Comparison of ENCODE assay signal across 12 cellular contexts in genomic region chr17:1241904-1242303, GRCh38. TPM values are rescaled to one million over a fixed set of nuclear protein-coding genes. Genes with fewer than 3 reads are reported as not detected.
DNase-seq lines count a peak whose midpoint lies in the region; ATAC-seq and TF ChIP-seq lines count a peak whose summit lies in the region.
"Had no signal": no experiment of that assay in that cellular context is flagged by ENCODE, and none has a peak within 500 bp of the region (broad histone marks: within the 10 kb centered on the region; RNA-seq: fewer than 3 reads in every experiment).

No MANE protein-coding gene starts in this region.

- H3K79me1 ChIP-seq in IMR-90 (ENCODE audit: low read depth in 1 of 2, low read length in 2 of 2): no peaks in the 10 kb centered on the region

- POLR2A ChIA-PET in IMR-90 (lab: Charles Lee; ENCODE audit: unreplicated experiment): no interaction called here

- no peak overlapping the region for H3K18ac ChIP-seq in IMR-90 (ENCODE audit: low read depth, low read length)

- TF ChIP-seq RAD21 in IMR-90 (IDR thresholded peaks at IDR 0.05; ENCODE audit: low read length): no peak

- CTCF ChIA-PET in IMR-90 (lab: Yijun Ruan, JAX): no interaction called here

- H3K14ac ChIP-seq in IMR-90 (replicated peaks; ENCODE audit: low read depth, low read length): no peak overlapping the region

- H2AK9ac ChIP-seq in IMR-90 (replicated peaks; ENCODE audit: low read depth, low read length, poor library complexity): no peak overlapping the region

- intact Hi-C loops in IMR-90 (cut with micrococcal nuclease) (no loop called here), prostate gland (cut with DNase I) (no loop called here)

- H3K9ac ChIP-seq in IMR-90 (ENCODE audit: low read depth, low read length): no peak overlapping the region

- no peaks in the 10 kb centered on the region for H4K20me1 ChIP-seq in IMR-90 (ENCODE audit: insufficient read depth, low read length)

- H3K27ac ChIP-seq in IMR-90 (ENCODE audit: insufficient read depth, low read length): no peak overlapping the region
- H3K27ac ChIP-seq in brain microvascular endothelial cell: no peak overlapping the region
- no peak overlapping the region for H3K27ac ChIP-seq in prostate gland
- H3K27ac ChIP-seq: WERI-Rb-1 had no signal

- H3K4me2 ChIP-seq in IMR-90 (ENCODE audit: low read depth, low read length): no peak overlapping the region

- H3K36me3 ChIP-seq in IMR-90 (ENCODE audit: control insufficient read depth, insufficient read depth, low read length) (no peaks in the 10 kb centered on the region), brain microvascular endothelial cell (replicated peaks) (no peaks in the 10 kb centered on the region), prostate gland (no peaks in the 10 kb centered on the region)
- H3K36me3 ChIP-seq: WERI-Rb-1 had no signal

- H4K91ac ChIP-seq in IMR-90 (ENCODE audit: insufficient read depth, low read depth, low read length): no peak overlapping the region

- H3K23ac ChIP-seq in IMR-90 (ENCODE audit: low read depth, low read length): no peak overlapping the region

- no peak overlapping the region for H4K8ac ChIP-seq in IMR-90 (ENCODE audit: low read depth in 2 of 2, low read length in 2 of 2)

- no peak overlapping the region for H3K4ac ChIP-seq in IMR-90 (ENCODE audit: low read depth, low read length)

- H3K4me1 ChIP-seq in IMR-90 (ENCODE audit: control insufficient read depth, insufficient read depth, low read length) (0 out of 2 replicates have a peak, but pooled peaks cover 2% of the 10 kb centered on the region), prostate gland (replicated peaks) (no peaks in the 10 kb centered on the region)

- H3K27me3 ChIP-seq in IMR-90 (ENCODE audit: control insufficient read depth, insufficient read depth, low read length) (peaks cover 4% of the 10 kb centered on the region), brain microvascular endothelial cell (replicated peaks) (no peaks in the 10 kb centered on the region), prostate gland (replicated peaks; ENCODE audit: insufficient read depth) (no peaks in the 10 kb centered on the region)

- ATAC-seq in IMR-90 (ENCODE audit: low read depth) (no peak), GM18519 (IDR thresholded peaks at IDR 0.05; ENCODE audit: low FRiP score, unreplicated experiment) (no peak), GM18907 (IDR thresholded peaks at IDR 0.05; ENCODE audit: unreplicated experiment) (no peak)
- ATAC-seq: esophagus mucosa had no signal

- no peak overlapping the region for H2BK5ac ChIP-seq in IMR-90 (ENCODE audit: low read depth, low read length, poor library complexity, severe bottlenecking)

- no TSS peak for BruUV-seq in IMR-90 (replicated peaks; lab: Mats Ljungman, UMichigan)

- no peak overlapping the region for H4K5ac ChIP-seq in IMR-90 (ENCODE audit: low read depth, low read length)

- H2BK15ac ChIP-seq in IMR-90 (ENCODE audit: low read depth, low read length): no peak overlapping the region

- dilution Hi-C loops in IMR-90 (cut with HindIII; ENCODE audit: low sequenced_read_pairs, unreplicated experiment): no loop called here

- no peak overlapping the region for H2BK120ac ChIP-seq in IMR-90 (ENCODE audit: low read depth, low read length)

- in situ Hi-C loops in IMR-90 (cut with MboI; ENCODE audit: low sequenced_read_pairs): no loop called here
- in situ Hi-C loops in brain microvascular endothelial cell (cut with HindIII; ENCODE audit: low pct_ligation_motif_present, low sequenced_read_pairs): no loop called here

- WGBS in IMR-90 (ENCODE audit: extremely low coverage in 2 of 2, insufficient read length in 1 of 2), 2 experiments: 52% methylated on average over 7 of the region's 10 CpGs; no CpG with 5 or more reads in 1 of the 2 experiments
- 14% methylated on average over 10 of the region's 10 CpGs for WGBS in prostate gland

- TF ChIP-seq CTCF in IMR-90 (conservative IDR thresholded peaks at IDR 0.05; ENCODE audit: low read depth, low read length) (no peak), brain microvascular endothelial cell (IDR thresholded peaks at IDR 0.05; ENCODE audit: low read depth, low read length, missing control alignments) (no peak), prostate gland (IDR thresholded peaks at IDR 0.05) (no peak)

- DNase-seq in IMR-90: peak; percentile 50
- peak; percentile 67 for DNase-seq in NCI-H2107 (lab: John Stamatoyannopoulos, UW)
- peak; percentile 47 for DNase-seq in brain microvascular endothelial cell
- DNase-seq in prostate gland (ENCODE audit: low spot score): peak; percentile 17
- no peak for DNase-seq in HCEC 1CT
- DNase-seq in activated CD4-positive, alpha-beta T cell treated with anti-CD3 and anti-CD28 coated beads, Interleukin-2, amount 50 U/mL, for 1 hour: no peak
- DNase-seq: activated T-cell treated with anti-CD3 and anti-CD28 coated beads, Interleukin-2, amount 50 U/mL, for 48 hours; WERI-Rb-1 had no signal

- H2BK20ac ChIP-seq in IMR-90 (ENCODE audit: low read depth, low read length): no peak overlapping the region

- H3K9me3 ChIP-seq in IMR-90 (ENCODE audit: control insufficient read depth, insufficient read depth, low read length) (no peaks in the 10 kb centered on the region), prostate gland (no peaks in the 10 kb centered on the region)

- TF ChIP-seq POLR2A in IMR-90 (IDR thresholded peaks at IDR 0.05; ENCODE audit: low read depth, low read length) (no peak), prostate gland (IDR thresholded peaks at IDR 0.05) (no peak)

- no peak overlapping the region for H2AFZ ChIP-seq in IMR-90 (replicated peaks; ENCODE audit: low read length, poor library complexity)

- no peak overlapping the region for H3K56ac ChIP-seq in IMR-90 (ENCODE audit: extremely low read depth, insufficient read depth, low read length)

- H3K4me3 ChIP-seq in IMR-90 (ENCODE audit: insufficient read depth, low read depth, low read length) (no peak overlapping the region), brain microvascular endothelial cell (ENCODE audit: low read depth, low read length) (no peak overlapping the region), prostate gland (no peak overlapping the region)

- no peak overlapping the region for H2AK5ac ChIP-seq in IMR-90 (ENCODE audit: low read depth, low read length)

- H3K9me1 ChIP-seq in IMR-90 (ENCODE audit: insufficient read depth, low read length): no peaks in the 10 kb centered on the region

TF ChIP-seq in IMR-90, 13 proteins besides CTCF, POLR2A, EP300 and RAD21:
- TF ChIP-seq RFX5 (IDR thresholded peaks at IDR 0.05; ENCODE audit: low read depth, low read length): no peak
- TF ChIP-seq BHLHE40 (IDR thresholded peaks at IDR 0.05; ENCODE audit: low read depth, low read length): no peak
- TF ChIP-seq FOS (IDR thresholded peaks at IDR 0.05; ENCODE audit: low read depth, low read length): no peak
- no peak for TF ChIP-seq MAZ (IDR thresholded peaks at IDR 0.05; ENCODE audit: borderline replicate concordance, low read depth, low read length)
- no peak for TF ChIP-seq SMC3 (IDR thresholded peaks at IDR 0.05; ENCODE audit: low read depth, low read length)
- no peak for TF ChIP-seq NFE2L2 (IDR thresholded peaks at IDR 0.05; ENCODE audit: low read depth, low read length)

RNA-seq across cellular contexts. Expression of gene BHLHA9, which starts 28.3 kb away (rescaled TPM):
- total RNA-seq in IMR-90 (2012; rRNA removed) (not detected in 2 replicates), prostate gland (not detected)
- polyA plus RNA-seq in IMR-90 (2012; rRNA removed): not detected in 2 replicates
- not detected in 2 replicates for polyA plus RNA-seq in IMR-90 (2012; cell fraction: cytosol; rRNA removed)
- polyA plus RNA-seq in IMR-90 (2012; cell fraction: nucleus; rRNA removed; ENCODE audit: low replicate concordance): not detected in 2 replicates
- total RNA-seq: esophagus mucosa, kidney epithelial cell had no signal

RNA-seq across cellular contexts. Expression of gene TRARG1, which starts 37.6 kb away (rescaled TPM):
- total RNA-seq in IMR-90 (2012; rRNA removed) (not detected in 2 replicates), prostate gland (under 1 TPM in 1 of 2 donors, not detected in 1; 0.40 TPM)
- polyA plus RNA-seq in IMR-90 (2012; rRNA removed): not detected in 2 replicates
- not detected in 2 replicates for polyA plus RNA-seq in IMR-90 (2012; cell fraction: cytosol; rRNA removed)
- not detected in 2 replicates for polyA plus RNA-seq in IMR-90 (2012; cell fraction: nucleus; rRNA removed; ENCODE audit: low replicate concordance)
- total RNA-seq: esophagus mucosa, kidney epithelial cell had no signal

Comparison
In these comparisons a context has a peak if more than half of its experiments do, and no peak if none do; other contexts are left out.
1. DNase-seq: peak in IMR-90 (single experiment), NCI-H2107 (single experiment), brain microvascular endothelial cell (single experiment) and prostate gland (single experiment); none in HCEC 1CT (single experiment) and activated CD4-positive, alpha-beta T cell treated with anti-CD3 and anti-CD28 coated beads, Interleukin-2, amount 50 U/mL, for 1 hour (single experiment).